Comparison of ENCODE assay signal across 8 cellular contexts in the genomic region with DNA sequence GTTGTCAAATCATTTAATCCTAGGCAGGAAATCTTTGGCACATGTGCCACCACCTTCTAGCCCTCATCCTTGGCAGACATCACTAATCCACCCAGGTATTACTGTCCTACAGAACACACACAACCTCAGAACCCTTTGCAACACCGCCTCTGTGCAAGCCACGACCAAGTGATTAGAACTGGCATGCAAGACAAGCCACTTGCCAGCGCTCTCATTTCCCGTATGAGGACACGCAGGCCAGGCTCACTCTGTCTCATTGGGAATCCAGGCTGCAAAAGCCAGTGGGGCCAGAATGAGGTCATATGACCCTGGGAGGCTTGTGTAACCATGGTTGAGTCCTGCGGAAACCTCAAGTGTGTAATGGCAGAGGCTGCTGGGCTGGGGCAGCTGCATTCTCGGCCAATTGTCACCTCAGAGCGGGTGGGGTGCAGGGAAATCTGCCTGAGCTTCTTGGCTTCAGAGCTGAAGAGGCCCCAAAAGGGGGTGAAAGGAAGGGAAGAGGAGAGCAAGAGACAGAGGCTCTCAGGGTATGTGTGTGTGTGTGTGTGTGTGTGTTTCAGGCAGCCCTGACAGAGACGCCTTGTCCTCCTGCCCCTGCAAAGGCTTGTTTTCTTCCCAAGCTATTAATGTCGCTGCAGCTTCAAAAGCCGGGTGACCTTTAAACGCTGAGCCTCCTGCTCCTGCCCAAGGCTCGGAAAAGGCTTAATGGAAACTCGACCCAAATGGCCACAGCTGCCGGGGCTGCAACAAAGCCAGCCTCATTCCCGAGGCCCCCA. TPM values are rescaled to one million over a fixed set of nuclear protein-coding genes. Genes with fewer than 3 reads are reported as not detected.
A peak's percentile ranks its signal among the peaks of the same experiment; 100 is the strongest.
DNase-seq lines count a peak whose midpoint lies in the region; ATAC-seq and TF ChIP-seq lines count a peak whose summit lies in the region.

No MANE protein-coding gene starts in this region.

- H3K27ac Mint-ChIP-seq in T-helper 2 cell treated with Interferon-gamma antibody and Interleukin-4, amounts not matched to agents 5 μg/mL and 100 μg/mL, for 36 hours: no peak overlapping the region

- H3K4me2 ChIP-seq in MM.1S (ENCODE audit: low read depth, low read length): no peak overlapping the region

- no peak overlapping the region for H3K9ac ChIP-seq in MM.1S (ENCODE audit: low read length)

- H3K79me2 ChIP-seq in MM.1S (ENCODE audit: low read length): no peaks in the 10 kb centered on the region

- H3K9me3 ChIP-seq in right atrium auricular region (no peaks in the 10 kb centered on the region), MM.1S (replicated peaks; ENCODE audit: insufficient read depth, low read length) (no peaks in the 10 kb centered on the region)

- H3K4me1 Mint-ChIP-seq in T-helper 2 cell treated with Interferon-gamma antibody and Interleukin-4, amounts not matched to agents 5 μg/mL and 100 μg/mL, for 36 hours (ENCODE audit: low read depth): peaks cover 12% of the 10 kb centered on the region

- H3K36me3 Mint-ChIP-seq in T-helper 2 cell treated with Interferon-gamma antibody and Interleukin-4, amounts not matched to agents 5 μg/mL and 100 μg/mL, for 36 hours (ENCODE audit: low read depth): no peaks in the 10 kb centered on the region

- H3K36me3 ChIP-seq in right atrium auricular region (no peaks in the 10 kb centered on the region), MM.1S (replicated peaks; ENCODE audit: insufficient read depth, low read length) (no peaks in the 10 kb centered on the region)

- no peaks in the 10 kb centered on the region for H3K9me3 Mint-ChIP-seq in T-helper 2 cell treated with Interferon-gamma antibody and Interleukin-4, amounts not matched to agents 5 μg/mL and 100 μg/mL, for 36 hours

- H3K4me1 ChIP-seq in right atrium auricular region: peaks cover 4 to 84% of the 10 kb centered on the region in 2 donors
- H3K4me1 ChIP-seq in MM.1S (ENCODE audit: low read length): no peaks in the 10 kb centered on the region

- H3K27ac ChIP-seq in right atrium auricular region (peak overlapping the region; percentile 91 to 96), MM.1S (ENCODE audit: low read length) (no peak overlapping the region)

- ATAC-seq in HG03159 (IDR thresholded peaks at IDR 0.05; ENCODE audit: unreplicated experiment): no peak

- no peaks in the 10 kb centered on the region for H3F3A ChIP-seq in MM.1S (ENCODE audit: insufficient read depth, low read length)

- H4K20me1 ChIP-seq in MM.1S (ENCODE audit: insufficient read depth, low read length): no peaks in the 10 kb centered on the region

- no peak overlapping the region for H2AFZ ChIP-seq in MM.1S (ENCODE audit: low read length)

- peak; percentile 100 for DNase-seq in GM04503 (ENCODE audit: low read depth)
- DNase-seq in NCI-H2196 treated with DMSO at 0.1 percent for 48 hours (lab: John Stamatoyannopoulos, UW; ENCODE audit: unreplicated experiment): peak; percentile 93
- DNase-seq in astrocyte of the hippocampus (ENCODE audit: low read depth, low spot score): peak; percentile 97
- peak; percentile 98 for DNase-seq in right atrium auricular region (ENCODE audit: low spot score)
- DNase-seq in pons (ENCODE audit: low spot score): peak; percentile 97
- DNase-seq in T-helper 2 cell treated with Interferon-gamma antibody and Interleukin-4, amounts not matched to agents 5 μg/mL and 100 μg/mL, for 36 hours (ENCODE audit: low spot score): no peak
- no peak for DNase-seq in MM.1S

- H3K4me3 ChIP-seq in right atrium auricular region (peak overlapping the region; percentile 25 to 36), MM.1S (ENCODE audit: low read length) (no peak overlapping the region)

- no peak overlapping the region for H3K4me3 Mint-ChIP-seq in T-helper 2 cell treated with Interferon-gamma antibody and Interleukin-4, amounts not matched to agents 5 μg/mL and 100 μg/mL, for 36 hours

- no peaks in the 10 kb centered on the region for H3K27me3 Mint-ChIP-seq in T-helper 2 cell treated with Interferon-gamma antibody and Interleukin-4, amounts not matched to agents 5 μg/mL and 100 μg/mL, for 36 hours (ENCODE audit: low read depth)

- TF ChIP-seq CTCF in right atrium auricular region (IDR thresholded peaks at IDR 0.05) (peak in 1 of 2 donors; percentile 41), MM.1S (IDR thresholded peaks at IDR 0.05; ENCODE audit: low read length) (no peak)

- H3K9me2 ChIP-seq in MM.1S (replicated peaks; ENCODE audit: insufficient read depth, low read length): no peaks in the 10 kb centered on the region

- H3K27me3 ChIP-seq in right atrium auricular region: no peaks in the 10 kb centered on the region
- no peaks in the 10 kb centered on the region for H3K27me3 ChIP-seq in MM.1S (replicated peaks; ENCODE audit: insufficient read depth, low read length)

RNA-seq across cellular contexts. Expression of gene MRPS23, which starts 43.2 kb away (rescaled TPM):
- total RNA-seq in right atrium auricular region: 10 to 100 TPM; 24.1 to 35.3 TPM

Comparison
In these comparisons a context has a peak if more than half of its experiments do, and no peak if none do; other contexts are left out.
1. DNase-seq: peak in GM04503 (single experiment), NCI-H2196 treated with DMSO at 0.1 percent for 48 hours (single experiment), astrocyte of the hippocampus (single experiment), right atrium auricular region (single experiment) and pons (single experiment); none in T-helper 2 cell treated with Interferon-gamma antibody and Interleukin-4, amounts not matched to agents 5 μg/mL and 100 μg/mL, for 36 hours (single experiment) and MM.1S (single experiment).